1 cellular context compared by ENCODE assay signal in genomic region chr1:193111641-193112090, GRCh38.
TF ChIP-seq lines count a peak whose summit lies in the region.

No MANE protein-coding gene starts in this region.

TF ChIP-seq in HepG2, 621 proteins besides CTCF, POLR2A, EP300 and RAD21 (continued from another document and continues in another):
- TF ChIP-seq, protein P1, sequence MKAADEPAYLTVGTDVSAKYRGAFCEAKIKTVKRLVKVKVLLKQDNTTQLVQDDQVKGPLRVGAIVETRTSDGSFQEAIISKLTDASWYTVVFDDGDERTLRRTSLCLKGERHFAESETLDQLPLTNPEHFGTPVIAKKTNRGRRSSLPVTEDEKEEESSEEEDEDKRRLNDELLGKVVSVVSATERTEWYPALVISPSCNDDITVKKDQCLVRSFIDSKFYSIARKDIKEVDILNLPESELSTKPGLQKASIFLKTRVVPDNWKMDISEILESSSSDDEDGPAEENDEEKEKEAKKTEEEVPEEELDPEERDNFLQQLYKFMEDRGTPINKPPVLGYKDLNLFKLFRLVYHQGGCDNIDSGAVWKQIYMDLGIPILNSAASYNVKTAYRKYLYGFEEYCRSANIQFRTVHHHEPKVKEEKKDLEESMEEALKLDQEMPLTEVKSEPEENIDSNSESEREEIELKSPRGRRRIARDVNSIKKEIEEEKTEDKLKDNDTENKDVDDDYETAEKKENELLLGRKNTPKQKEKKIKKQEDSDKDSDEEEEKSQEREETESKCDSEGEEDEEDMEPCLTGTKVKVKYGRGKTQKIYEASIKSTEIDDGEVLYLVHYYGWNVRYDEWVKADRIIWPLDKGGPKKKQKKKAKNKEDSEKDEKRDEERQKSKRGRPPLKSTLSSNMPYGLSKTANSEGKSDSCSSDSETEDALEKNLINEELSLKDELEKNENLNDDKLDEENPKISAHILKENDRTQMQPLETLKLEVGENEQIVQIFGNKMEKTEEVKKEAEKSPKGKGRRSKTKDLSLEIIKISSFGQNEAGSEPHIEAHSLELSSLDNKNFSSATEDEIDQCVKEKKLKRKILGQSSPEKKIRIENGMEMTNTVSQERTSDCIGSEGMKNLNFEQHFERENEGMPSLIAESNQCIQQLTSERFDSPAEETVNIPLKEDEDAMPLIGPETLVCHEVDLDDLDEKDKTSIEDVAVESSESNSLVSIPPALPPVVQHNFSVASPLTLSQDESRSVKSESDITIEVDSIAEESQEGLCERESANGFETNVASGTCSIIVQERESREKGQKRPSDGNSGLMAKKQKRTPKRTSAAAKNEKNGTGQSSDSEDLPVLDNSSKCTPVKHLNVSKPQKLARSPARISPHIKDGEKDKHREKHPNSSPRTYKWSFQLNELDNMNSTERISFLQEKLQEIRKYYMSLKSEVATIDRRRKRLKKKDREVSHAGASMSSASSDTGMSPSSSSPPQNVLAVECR (CRISPR knock-in tag; IDR thresholded peaks at IDR 0.05; ENCODE audit: borderline replicate concordance), result no peak
- TF ChIP-seq, protein P2, sequence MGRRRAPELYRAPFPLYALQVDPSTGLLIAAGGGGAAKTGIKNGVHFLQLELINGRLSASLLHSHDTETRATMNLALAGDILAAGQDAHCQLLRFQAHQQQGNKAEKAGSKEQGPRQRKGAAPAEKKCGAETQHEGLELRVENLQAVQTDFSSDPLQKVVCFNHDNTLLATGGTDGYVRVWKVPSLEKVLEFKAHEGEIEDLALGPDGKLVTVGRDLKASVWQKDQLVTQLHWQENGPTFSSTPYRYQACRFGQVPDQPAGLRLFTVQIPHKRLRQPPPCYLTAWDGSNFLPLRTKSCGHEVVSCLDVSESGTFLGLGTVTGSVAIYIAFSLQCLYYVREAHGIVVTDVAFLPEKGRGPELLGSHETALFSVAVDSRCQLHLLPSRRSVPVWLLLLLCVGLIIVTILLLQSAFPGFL (CRISPR knock-in tag; IDR thresholded peaks at IDR 0.05), result no peak
- TF ChIP-seq ZNF326 (CRISPR knock-in tag; IDR thresholded peaks at IDR 0.05; ENCODE audit: borderline replicate concordance) (no peak), PATZ1 (CRISPR knock-in tag; IDR thresholded peaks at IDR 0.05) (no peak), EHMT2 (IDR thresholded peaks at IDR 0.05; ENCODE audit: borderline replicate concordance, low read depth, low read length) (no peak), ZNF101 (CRISPR knock-in tag; IDR thresholded peaks at IDR 0.05; ENCODE audit: borderline replicate concordance, low read depth) (no peak), HMG20A (CRISPR knock-in tag; IDR thresholded peaks at IDR 0.05; ENCODE audit: borderline replicate concordance) (peak; percentile 40; the same call in 1 of the 2 replicates), THAP8 (CRISPR knock-in tag; IDR thresholded peaks at IDR 0.05; ENCODE audit: borderline replicate concordance) (no peak), MED1 (CRISPR knock-in tag; IDR thresholded peaks at IDR 0.05) (no peak), ZNF773 (CRISPR knock-in tag; IDR thresholded peaks at IDR 0.05; ENCODE audit: borderline replicate concordance) (no peak), PHB2 (IDR thresholded peaks at IDR 0.05; ENCODE audit: partially characterized antibody) (no peak), U2AF2 (IDR thresholded peaks at IDR 0.05; ENCODE audit: low read depth, low read length) (no peak), NPAS2 (CRISPR knock-in tag; IDR thresholded peaks at IDR 0.05; ENCODE audit: borderline replicate concordance) (no peak), GLI4 (CRISPR knock-in tag; IDR thresholded peaks at IDR 0.05; ENCODE audit: borderline replicate concordance) (no peak), RARG (CRISPR knock-in tag; IDR thresholded peaks at IDR 0.05; ENCODE audit: low read depth) (no peak), ZBTB21 (CRISPR knock-in tag; IDR thresholded peaks at IDR 0.05) (no peak), ZNF431 (CRISPR knock-in tag; IDR thresholded peaks at IDR 0.05; ENCODE audit: borderline replicate concordance, low read depth) (no peak; the same call in 1 of the 2 replicates), EZH2 (conservative IDR thresholded peaks at IDR 0.05; ENCODE audit: low read depth, low read length) (no peak), ZNF329 (CRISPR knock-in tag; IDR thresholded peaks at IDR 0.05; ENCODE audit: low read depth) (no peak), POLR2AphosphoS5 (IDR thresholded peaks at IDR 0.05; ENCODE audit: low read depth, low read length) (no peak), MATR3 (CRISPR knock-in tag; IDR thresholded peaks at IDR 0.05) (no peak), ZNF331 (CRISPR knock-in tag; IDR thresholded peaks at IDR 0.05) (peak; percentile 59; the same call in 1 of the 2 replicates), ZNF747 (CRISPR knock-in tag; IDR thresholded peaks at IDR 0.05; ENCODE audit: borderline replicate concordance) (no peak), GATA4 (IDR thresholded peaks at IDR 0.05; ENCODE audit: borderline replicate concordance, low read depth) (no peak), ZNF264 (CRISPR knock-in tag; IDR thresholded peaks at IDR 0.05) (no peak), HIVEP1 (CRISPR knock-in tag; IDR thresholded peaks at IDR 0.05) (no peak), IRF2 (CRISPR knock-in tag; IDR thresholded peaks at IDR 0.05) (no peak), MAFG (CRISPR knock-in tag; IDR thresholded peaks at IDR 0.05) (no peak), YEATS2 (CRISPR knock-in tag; IDR thresholded peaks at IDR 0.05; ENCODE audit: borderline replicate concordance) (no peak), ZNF552 (CRISPR knock-in tag; IDR thresholded peaks at IDR 0.05; ENCODE audit: borderline replicate concordance) (no peak), ZNF792 (CRISPR knock-in tag; IDR thresholded peaks at IDR 0.05) (no peak), ZNF687 (CRISPR knock-in tag; IDR thresholded peaks at IDR 0.05) (no peak; the same call in 1 of the 2 replicates), FLYWCH1 (CRISPR knock-in tag; IDR thresholded peaks at IDR 0.05) (no peak)
- TF ChIP-seq, protein P3, sequence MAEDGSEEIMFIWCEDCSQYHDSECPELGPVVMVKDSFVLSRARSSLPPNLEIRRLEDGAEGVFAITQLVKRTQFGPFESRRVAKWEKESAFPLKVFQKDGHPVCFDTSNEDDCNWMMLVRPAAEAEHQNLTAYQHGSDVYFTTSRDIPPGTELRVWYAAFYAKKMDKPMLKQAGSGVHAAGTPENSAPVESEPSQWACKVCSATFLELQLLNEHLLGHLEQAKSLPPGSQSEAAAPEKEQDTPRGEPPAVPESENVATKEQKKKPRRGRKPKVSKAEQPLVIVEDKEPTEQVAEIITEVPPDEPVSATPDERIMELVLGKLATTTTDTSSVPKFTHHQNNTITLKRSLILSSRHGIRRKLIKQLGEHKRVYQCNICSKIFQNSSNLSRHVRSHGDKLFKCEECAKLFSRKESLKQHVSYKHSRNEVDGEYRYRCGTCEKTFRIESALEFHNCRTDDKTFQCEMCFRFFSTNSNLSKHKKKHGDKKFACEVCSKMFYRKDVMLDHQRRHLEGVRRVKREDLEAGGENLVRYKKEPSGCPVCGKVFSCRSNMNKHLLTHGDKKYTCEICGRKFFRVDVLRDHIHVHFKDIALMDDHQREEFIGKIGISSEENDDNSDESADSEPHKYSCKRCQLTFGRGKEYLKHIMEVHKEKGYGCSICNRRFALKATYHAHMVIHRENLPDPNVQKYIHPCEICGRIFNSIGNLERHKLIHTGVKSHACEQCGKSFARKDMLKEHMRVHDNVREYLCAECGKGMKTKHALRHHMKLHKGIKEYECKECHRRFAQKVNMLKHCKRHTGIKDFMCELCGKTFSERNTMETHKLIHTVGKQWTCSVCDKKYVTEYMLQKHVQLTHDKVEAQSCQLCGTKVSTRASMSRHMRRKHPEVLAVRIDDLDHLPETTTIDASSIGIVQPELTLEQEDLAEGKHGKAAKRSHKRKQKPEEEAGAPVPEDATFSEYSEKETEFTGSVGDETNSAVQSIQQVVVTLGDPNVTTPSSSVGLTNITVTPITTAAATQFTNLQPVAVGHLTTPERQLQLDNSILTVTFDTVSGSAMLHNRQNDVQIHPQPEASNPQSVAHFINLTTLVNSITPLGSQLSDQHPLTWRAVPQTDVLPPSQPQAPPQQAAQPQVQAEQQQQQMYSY (CRISPR knock-in tag; IDR thresholded peaks at IDR 0.05), result no peak
- TF ChIP-seq, protein P4, sequence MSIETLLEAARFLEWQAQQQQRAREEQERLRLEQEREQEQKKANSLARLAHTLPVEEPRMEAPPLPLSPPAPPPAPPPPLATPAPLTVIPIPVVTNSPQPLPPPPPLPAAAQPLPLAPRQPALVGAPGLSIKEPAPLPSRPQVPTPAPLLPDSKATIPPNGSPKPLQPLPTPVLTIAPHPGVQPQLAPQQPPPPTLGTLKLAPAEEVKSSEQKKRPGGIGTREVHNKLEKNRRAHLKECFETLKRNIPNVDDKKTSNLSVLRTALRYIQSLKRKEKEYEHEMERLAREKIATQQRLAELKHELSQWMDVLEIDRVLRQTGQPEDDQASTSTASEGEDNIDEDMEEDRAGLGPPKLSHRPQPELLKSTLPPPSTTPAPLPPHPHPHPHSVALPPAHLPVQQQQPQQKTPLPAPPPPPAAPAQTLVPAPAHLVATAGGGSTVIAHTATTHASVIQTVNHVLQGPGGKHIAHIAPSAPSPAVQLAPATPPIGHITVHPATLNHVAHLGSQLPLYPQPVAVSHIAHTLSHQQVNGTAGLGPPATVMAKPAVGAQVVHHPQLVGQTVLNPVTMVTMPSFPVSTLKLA (IDR thresholded peaks at IDR 0.05), result no peak
- TF ChIP-seq, protein P5, sequence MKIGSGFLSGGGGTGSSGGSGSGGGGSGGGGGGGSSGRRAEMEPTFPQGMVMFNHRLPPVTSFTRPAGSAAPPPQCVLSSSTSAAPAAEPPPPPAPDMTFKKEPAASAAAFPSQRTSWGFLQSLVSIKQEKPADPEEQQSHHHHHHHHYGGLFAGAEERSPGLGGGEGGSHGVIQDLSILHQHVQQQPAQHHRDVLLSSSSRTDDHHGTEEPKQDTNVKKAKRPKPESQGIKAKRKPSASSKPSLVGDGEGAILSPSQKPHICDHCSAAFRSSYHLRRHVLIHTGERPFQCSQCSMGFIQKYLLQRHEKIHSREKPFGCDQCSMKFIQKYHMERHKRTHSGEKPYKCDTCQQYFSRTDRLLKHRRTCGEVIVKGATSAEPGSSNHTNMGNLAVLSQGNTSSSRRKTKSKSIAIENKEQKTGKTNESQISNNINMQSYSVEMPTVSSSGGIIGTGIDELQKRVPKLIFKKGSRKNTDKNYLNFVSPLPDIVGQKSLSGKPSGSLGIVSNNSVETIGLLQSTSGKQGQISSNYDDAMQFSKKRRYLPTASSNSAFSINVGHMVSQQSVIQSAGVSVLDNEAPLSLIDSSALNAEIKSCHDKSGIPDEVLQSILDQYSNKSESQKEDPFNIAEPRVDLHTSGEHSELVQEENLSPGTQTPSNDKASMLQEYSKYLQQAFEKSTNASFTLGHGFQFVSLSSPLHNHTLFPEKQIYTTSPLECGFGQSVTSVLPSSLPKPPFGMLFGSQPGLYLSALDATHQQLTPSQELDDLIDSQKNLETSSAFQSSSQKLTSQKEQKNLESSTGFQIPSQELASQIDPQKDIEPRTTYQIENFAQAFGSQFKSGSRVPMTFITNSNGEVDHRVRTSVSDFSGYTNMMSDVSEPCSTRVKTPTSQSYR (CRISPR knock-in tag; IDR thresholded peaks at IDR 0.05; ENCODE audit: borderline replicate concordance), result 0 out of 2 replicates have a peak, but pooled peaks have one; percentile 15
- TF ChIP-seq, protein P6, sequence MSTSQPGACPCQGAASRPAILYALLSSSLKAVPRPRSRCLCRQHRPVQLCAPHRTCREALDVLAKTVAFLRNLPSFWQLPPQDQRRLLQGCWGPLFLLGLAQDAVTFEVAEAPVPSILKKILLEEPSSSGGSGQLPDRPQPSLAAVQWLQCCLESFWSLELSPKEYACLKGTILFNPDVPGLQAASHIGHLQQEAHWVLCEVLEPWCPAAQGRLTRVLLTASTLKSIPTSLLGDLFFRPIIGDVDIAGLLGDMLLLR (CRISPR knock-in tag; IDR thresholded peaks at IDR 0.05), result no peak
